35 cellular contexts compared by ENCODE assay signal in the genomic region with DNA sequence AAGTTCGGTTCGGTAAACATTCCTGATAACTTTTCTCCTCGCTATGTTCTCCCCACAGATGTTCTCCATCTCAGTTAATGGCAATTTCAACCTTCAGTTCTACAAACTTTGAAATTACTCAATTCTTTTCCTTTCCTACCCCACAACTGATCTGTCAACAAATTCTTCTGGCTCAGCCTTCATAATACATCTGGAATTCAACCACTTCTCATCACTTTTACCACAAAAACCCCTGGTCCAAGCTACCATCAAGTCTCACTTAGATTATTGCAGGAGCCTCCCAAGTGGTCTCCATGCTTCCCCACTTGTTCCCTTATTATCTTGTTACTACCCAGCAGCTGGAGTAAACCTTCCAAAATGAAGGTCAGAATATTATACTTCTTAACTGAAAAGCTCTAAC.
"Had no signal": no experiment of that assay in that cellular context is flagged by ENCODE, and none has a peak within 500 bp of the region (broad histone marks: within the 10 kb centered on the region; RNA-seq: fewer than 3 reads in every experiment).

No MANE protein-coding gene starts in this region.

- H3K9me3 Mint-ChIP-seq: activated CD4-positive, alpha-beta memory T cell treated with anti-CD3 and anti-CD28 coated beads for 36 hours; activated naive CD8-positive, alpha-beta T cell treated with anti-CD3 and anti-CD28 coated beads, Interleukin-2, amount 50 U/mL, for 24 hours; activated T-helper 17 cell treated with anti-CD3 and anti-CD28 coated beads, Interleukin-2, amount 50 U/mL, for 72 hours; T-helper 1 cell treated with Interleukin-12 subunit alpha and Interleukin-12 subunit beta and Interleukin-4 antibody, amounts not matched to agents 30 μg/mL and 1 μg/mL, for 36 hours; T-helper 2 cell treated with Interferon-gamma antibody and Interleukin-4, amounts not matched to agents 5 μg/mL and 100 μg/mL, for 36 hours had no signal

- H3K4me3 Mint-ChIP-seq: activated CD4-positive, alpha-beta memory T cell treated with anti-CD3 and anti-CD28 coated beads for 36 hours; activated CD4-positive, alpha-beta T cell treated with anti-CD3 and anti-CD28 coated beads for 36 hours; activated CD8-positive, alpha-beta memory T cell treated with anti-CD3 and anti-CD28 coated beads, Interleukin-2, amount 10 ng/mL, durations not matched to agents 7 days and 5 days; activated naive CD8-positive, alpha-beta T cell; activated naive CD8-positive, alpha-beta T cell treated with anti-CD3 and anti-CD28 coated beads, Interleukin-2, amount 50 U/mL, for 24 hours; activated T-cell treated with anti-CD3 and anti-CD28 coated beads, Interleukin-2, amount 50 U/mL, for 72 hours; activated T-helper 17 cell treated with anti-CD3 and anti-CD28 coated beads, Interleukin-2, amount 50 U/mL, for 72 hours; T-helper 1 cell treated with Interleukin-12 subunit alpha and Interleukin-12 subunit beta and Interleukin-4 antibody, amounts not matched to agents 30 μg/mL and 1 μg/mL, for 36 hours; T-helper 2 cell treated with Interferon-gamma antibody and Interleukin-4, amounts not matched to agents 5 μg/mL and 100 μg/mL, for 36 hours; WTC11 had no signal

- H3K9ac ChIP-seq: SK-N-SH had no signal

- H3K4me2 ChIP-seq: SK-N-SH had no signal

- H3K4me3 ChIP-seq: Peyer's patch, SJSA1 had no signal

- H3K4me1 ChIP-seq: Peyer's patch, SJSA1 had no signal

- H3K27ac ChIP-seq: Peyer's patch, SJSA1 had no signal

- H3K36me3 ChIP-seq: Peyer's patch, SJSA1 had no signal

- H3K36me3 Mint-ChIP-seq: activated CD4-positive, alpha-beta memory T cell treated with anti-CD3 and anti-CD28 coated beads for 36 hours; activated CD8-positive, alpha-beta memory T cell treated with anti-CD3 and anti-CD28 coated beads, Interleukin-2, amount 10 ng/mL, durations not matched to agents 7 days and 5 days; activated naive CD8-positive, alpha-beta T cell; WTC11 had no signal

- H3K27me3 Mint-ChIP-seq: activated CD4-positive, alpha-beta memory T cell treated with anti-CD3 and anti-CD28 coated beads for 36 hours; activated CD8-positive, alpha-beta memory T cell treated with anti-CD3 and anti-CD28 coated beads, Interleukin-2, amount 10 ng/mL, durations not matched to agents 7 days and 5 days; activated naive CD8-positive, alpha-beta T cell; activated naive CD8-positive, alpha-beta T cell treated with anti-CD3 and anti-CD28 coated beads, Interleukin-2, amount 50 U/mL, for 24 hours; activated T-helper 17 cell treated with anti-CD3 and anti-CD28 coated beads, Interleukin-2, amount 50 U/mL, for 72 hours had no signal

- FAIRE-seq: TTC549 had no signal

- DNase-seq: activated CD4-positive, alpha-beta memory T cell treated with anti-CD3 and anti-CD28 coated beads for 36 hours; activated CD4-positive, alpha-beta T cell treated with anti-CD3 and anti-CD28 coated beads for 36 hours; activated CD4-positive, alpha-beta T cell treated with anti-CD3 and anti-CD28 coated beads, Interleukin-2, amount 50 U/mL, for 1 hour; activated CD8-positive, alpha-beta memory T cell treated with anti-CD3 and anti-CD28 coated beads, Interleukin-2, amount 10 ng/mL, durations not matched to agents 7 days and 5 days; activated CD8-positive, alpha-beta memory T cell treated with anti-CD3 and anti-CD28 coated beads, Interleukin-2, amount 50 U/mL, for 48 hours; activated gamma-delta T cell; activated naive CD4-positive, alpha-beta T cell treated with Interleukin-2 at 50 U/mL for 16 hours; activated naive CD8-positive, alpha-beta T cell treated with anti-CD3 and anti-CD28 coated beads, Interleukin-2, amount 50 U/mL, for 24 hours; activated T-cell treated with anti-CD3 and anti-CD28 coated beads, Interleukin-2, amount 50 U/mL, for 1 hour; activated T-cell treated with anti-CD3 and anti-CD28 coated beads, Interleukin-2, amount 50 U/mL, for 72 hours; amniotic stem cell; aorta; NCI-H1092 treated with DMSO at 0.1 percent for 48 hours; NCI-H1417; NCI-H146; NCI-H187; NCI-H2029 treated with DMSO at 0.1 percent for 48 hours; NCI-H2107; NCI-H2171; NCI-H510A; NCI-H526; NCI-H748 treated with DMSO at 0.1 percent for 48 hours; NK-92 treated with Interleukin-12 subunit alpha and Interleukin-12 subunit beta, amount 100 ng/mL, for 24 hours; PC-3; Peyer's patch; RPMI8226; SHP77 treated with DMSO at 0.1 percent for 48 hours; SK-N-SH had no signal

- H3K9me3 ChIP-seq: Peyer's patch, SJSA1, SK-N-SH had no signal

- H3K27ac Mint-ChIP-seq: activated CD4-positive, alpha-beta memory T cell treated with anti-CD3 and anti-CD28 coated beads for 36 hours; activated CD4-positive, alpha-beta T cell treated with anti-CD3 and anti-CD28 coated beads for 36 hours; activated CD8-positive, alpha-beta memory T cell treated with anti-CD3 and anti-CD28 coated beads, Interleukin-2, amount 10 ng/mL, durations not matched to agents 7 days and 5 days; activated naive CD8-positive, alpha-beta T cell; activated naive CD8-positive, alpha-beta T cell treated with anti-CD3 and anti-CD28 coated beads, Interleukin-2, amount 50 U/mL, for 24 hours; activated T-cell treated with anti-CD3 and anti-CD28 coated beads, Interleukin-2, amount 50 U/mL, for 72 hours; activated T-helper 17 cell treated with anti-CD3 and anti-CD28 coated beads, Interleukin-2, amount 50 U/mL, for 72 hours; T-helper 1 cell treated with Interleukin-12 subunit alpha and Interleukin-12 subunit beta and Interleukin-4 antibody, amounts not matched to agents 30 μg/mL and 1 μg/mL, for 36 hours; T-helper 2 cell treated with Interferon-gamma antibody and Interleukin-4, amounts not matched to agents 5 μg/mL and 100 μg/mL, for 36 hours; WTC11 had no signal

- H3K4me1 Mint-ChIP-seq: activated CD4-positive, alpha-beta T cell treated with anti-CD3 and anti-CD28 coated beads for 36 hours; activated CD8-positive, alpha-beta memory T cell treated with anti-CD3 and anti-CD28 coated beads, Interleukin-2, amount 10 ng/mL, durations not matched to agents 7 days and 5 days; activated naive CD8-positive, alpha-beta T cell treated with anti-CD3 and anti-CD28 coated beads, Interleukin-2, amount 50 U/mL, for 24 hours; activated T-helper 17 cell treated with anti-CD3 and anti-CD28 coated beads, Interleukin-2, amount 50 U/mL, for 72 hours had no signal

- H3K27me3 ChIP-seq: Peyer's patch, SJSA1 had no signal
